20 cellular contexts compared by ENCODE assay signal in the genomic region with DNA sequence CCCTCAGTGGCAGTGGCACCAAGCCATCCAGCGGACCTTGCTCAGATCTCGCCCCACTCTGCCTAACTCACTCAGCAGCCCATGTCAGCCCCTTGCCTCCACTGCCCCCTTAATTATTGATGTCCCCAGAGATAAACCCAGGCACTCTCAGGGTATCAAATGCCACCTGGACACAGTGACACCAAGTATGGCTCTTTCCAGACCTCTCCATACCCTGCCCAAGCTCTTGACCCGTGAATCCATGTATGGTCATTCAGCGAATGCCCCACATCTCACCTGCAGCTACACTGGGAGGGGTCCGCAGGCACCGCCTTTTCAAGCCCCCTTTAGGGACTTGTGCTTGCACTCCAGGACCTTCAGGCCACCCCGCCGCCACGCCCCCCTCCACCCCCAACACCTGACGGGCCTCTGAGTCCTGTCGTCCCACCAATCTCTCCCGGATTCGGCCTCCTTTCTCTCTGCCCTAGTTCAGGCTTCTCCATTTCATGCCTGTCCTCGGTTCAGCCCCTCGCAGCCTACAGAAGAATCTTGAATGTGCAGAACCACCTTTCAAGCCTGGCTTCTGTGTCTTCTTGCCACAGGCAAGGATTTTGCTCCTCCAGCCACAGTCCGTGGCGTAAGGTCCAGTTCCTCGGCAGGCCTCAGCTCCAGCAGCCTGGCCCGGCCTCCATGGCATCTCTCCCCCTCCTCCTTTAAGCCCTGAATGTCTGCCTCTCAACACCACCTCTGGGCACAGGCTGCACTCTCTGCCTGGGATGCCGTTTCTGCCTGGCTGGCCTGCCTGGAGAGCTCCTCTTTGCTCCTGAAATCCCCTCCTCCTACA. TPM values are rescaled to one million over a fixed set of nuclear protein-coding genes. Genes with fewer than 3 reads are reported as not detected.
DNase-seq lines count a peak whose midpoint lies in the region; ATAC-seq and TF ChIP-seq lines count a peak whose summit lies in the region.
"Had no signal": no experiment of that assay in that cellular context is flagged by ENCODE, and none has a peak within 500 bp of the region (broad histone marks: within the 10 kb centered on the region; RNA-seq: fewer than 3 reads in every experiment).

No MANE protein-coding gene starts in this region.

- 92% methylated on average over 20 of the region's 20 CpGs for WGBS in lower leg skin, 2 donors

- no peaks in the 10 kb centered on the region for H3K9me3 Mint-ChIP-seq in activated CD4-positive, alpha-beta memory T cell treated with anti-CD3 and anti-CD28 coated beads for 36 hours
- H3K9me3 Mint-ChIP-seq: activated naive CD4-positive, alpha-beta T cell treated with anti-CD3 and anti-CD28 coated beads, Interleukin-2, amount 50 U/mL, for 24 hours; GM23338; naive B cell had no signal

- no peak overlapping the region for H3K4me3 ChIP-seq in lower leg skin (ENCODE audit: low read depth, poor library complexity, severe bottlenecking)
- H3K4me3 ChIP-seq: GM23338, pancreas, sigmoid colon, SJSA1 had no signal

- H3K27me3 Mint-ChIP-seq in activated CD4-positive, alpha-beta memory T cell treated with anti-CD3 and anti-CD28 coated beads for 36 hours, result peaks cover 5% of the 10 kb centered on the region
- H3K27me3 Mint-ChIP-seq: activated naive CD4-positive, alpha-beta T cell treated with anti-CD3 and anti-CD28 coated beads, Interleukin-2, amount 50 U/mL, for 24 hours had no signal

- no peak for ATAC-seq in HG02678 (IDR thresholded peaks at IDR 0.05; ENCODE audit: unreplicated experiment)
- ATAC-seq: GM23338, left cardiac atrium, pancreas had no signal

- H3K36me3 Mint-ChIP-seq in activated CD4-positive, alpha-beta memory T cell treated with anti-CD3 and anti-CD28 coated beads for 36 hours, result no peaks in the 10 kb centered on the region
- H3K36me3 Mint-ChIP-seq: activated naive CD4-positive, alpha-beta T cell treated with anti-CD3 and anti-CD28 coated beads, Interleukin-2, amount 50 U/mL, for 24 hours; naive B cell had no signal

- CTCF ChIA-PET in activated CD4-positive, alpha-beta memory T cell treated with anti-CD3 and anti-CD28 coated beads for 36 hours (lab: Charles Lee), result no interaction called here

- no peak for TF ChIP-seq POLR2A in lower leg skin (IDR thresholded peaks at IDR 0.05)

- POLR2A ChIA-PET in activated CD4-positive, alpha-beta memory T cell treated with anti-CD3 and anti-CD28 coated beads for 36 hours (lab: Charles Lee), result no interaction called here

- TF ChIP-seq CTCF in lower leg skin (IDR thresholded peaks at IDR 0.05), result no peak

- peak; percentile 10 to 11 for DNase-seq in activated T-cell treated with anti-CD3 and anti-CD28 coated beads, Interleukin-2, amount 50 U/mL, for 48 hours
- DNase-seq in activated T-cell treated with anti-CD3 and anti-CD28 coated beads, Interleukin-2, amount 50 U/mL, for 1 hour, result no peak
- DNase-seq in activated CD4-positive, alpha-beta memory T cell treated with anti-CD3 and anti-CD28 coated beads for 36 hours, result peak; percentile 5
- peak; percentile 11 to 82 for DNase-seq in lower leg skin (ENCODE audit: low spot score in 2 of 2)
- peak; percentile 13 for DNase-seq in stimulated activated CD8-positive, alpha-beta memory T cell treated with anti-CD3 and anti-CD28 coated beads, Interleukin-4, amount 100 ng/mL, for 48 hours
- no peak for DNase-seq in GM19238 (ENCODE audit: insufficient read length, low spot score)
- DNase-seq in glomerular visceral epithelial cell (ENCODE audit: extremely low spot score), result no peak
- DNase-seq: central memory CD4-positive, alpha-beta T cell; GF-D8; left cardiac atrium; naive B cell; NCI-H1048; NCI-H1694 treated with DMSO at 0.1 percent for 48 hours; sigmoid colon; T-helper 1 cell had no signal

- no peak overlapping the region for H3K27ac Mint-ChIP-seq in activated CD4-positive, alpha-beta memory T cell treated with anti-CD3 and anti-CD28 coated beads for 36 hours
- H3K27ac Mint-ChIP-seq: activated naive CD4-positive, alpha-beta T cell treated with anti-CD3 and anti-CD28 coated beads, Interleukin-2, amount 50 U/mL, for 24 hours; GM23338 had no signal

- peaks cover 5% of the 10 kb centered on the region for H3K4me1 Mint-ChIP-seq in activated CD4-positive, alpha-beta memory T cell treated with anti-CD3 and anti-CD28 coated beads for 36 hours (ENCODE audit: low read depth)
- H3K4me1 Mint-ChIP-seq: activated naive CD4-positive, alpha-beta T cell treated with anti-CD3 and anti-CD28 coated beads, Interleukin-2, amount 50 U/mL, for 24 hours; naive B cell had no signal

- intact Hi-C loops in activated CD4-positive, alpha-beta memory T cell treated with anti-CD3 and anti-CD28 coated beads for 36 hours (cut with micrococcal nuclease), result no loop called here
- intact Hi-C loops in lower leg skin (cut with DNase I; ENCODE audit: low total_unique reads), result no loop called here

- no peak overlapping the region for H3K4me3 Mint-ChIP-seq in activated CD4-positive, alpha-beta memory T cell treated with anti-CD3 and anti-CD28 coated beads for 36 hours
- H3K4me3 Mint-ChIP-seq: activated naive CD4-positive, alpha-beta T cell treated with anti-CD3 and anti-CD28 coated beads, Interleukin-2, amount 50 U/mL, for 24 hours; GM23338 had no signal

RNA-seq across cellular contexts. Expression of gene ODC1, which starts 54.1 kb away (rescaled TPM):
- 100 to 1,000 TPM; 138 to 142 TPM for total RNA-seq in activated CD4-positive, alpha-beta memory T cell treated with anti-CD3 and anti-CD28 coated beads for 36 hours
- total RNA-seq in lower leg skin, result 10 to 100 TPM; 11.5 to 19.7 (median 17.8) TPM

Comparison
In these comparisons a context has a peak if more than half of its experiments do, and no peak if none do; other contexts are left out.
1. DNase-seq: peak in activated T-cell treated with anti-CD3 and anti-CD28 coated beads, Interleukin-2, amount 50 U/mL, for 48 hours (2 of 2), activated CD4-positive, alpha-beta memory T cell treated with anti-CD3 and anti-CD28 coated beads for 36 hours (single experiment), lower leg skin (2 of 2) and stimulated activated CD8-positive, alpha-beta memory T cell treated with anti-CD3 and anti-CD28 coated beads, Interleukin-4, amount 100 ng/mL, for 48 hours (single experiment); none in activated T-cell treated with anti-CD3 and anti-CD28 coated beads, Interleukin-2, amount 50 U/mL, for 1 hour (single experiment), GM19238 (single experiment) and glomerular visceral epithelial cell (single experiment).
2. RNA of gene ODC1, which starts 54.1 kb away (total RNA-seq): 138 to 142 TPM in activated CD4-positive, alpha-beta memory T cell treated with anti-CD3 and anti-CD28 coated beads for 36 hours; 11.5 to 19.7 TPM in lower leg skin; every median in the first group is over 4 times any median in the second.